ENCODE assay signal across 1 cellular context in the genomic region with DNA sequence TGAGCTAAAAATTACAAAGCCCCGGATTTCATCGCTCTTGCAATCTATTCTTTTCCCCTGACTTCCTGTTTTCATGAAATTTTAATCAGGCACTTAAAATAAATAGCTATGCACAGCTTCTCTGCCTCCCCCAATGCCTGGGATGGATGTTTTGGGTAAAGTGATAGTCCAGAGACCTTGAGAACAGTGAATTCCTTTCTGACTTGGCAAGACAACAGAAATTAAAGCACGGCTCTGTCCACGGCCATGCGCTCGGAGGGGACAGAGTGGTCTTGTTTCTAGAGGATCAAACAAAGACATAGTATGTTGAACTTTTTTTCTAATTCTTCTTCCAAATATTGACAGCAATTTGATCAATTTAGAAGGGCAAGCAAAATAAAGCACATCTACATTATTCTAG.
TF ChIP-seq lines count a peak whose summit lies in the region.

No MANE protein-coding gene starts in this region.

TF ChIP-seq in GM23338, 12 proteins besides CTCF, POLR2A, EP300 and RAD21 (continued from another document):
- no peak for TF ChIP-seq STAT1 (IDR thresholded peaks at IDR 0.05; ENCODE audit: unreplicated experiment)
- TF ChIP-seq EZH2 (IDR thresholded peaks at IDR 0.05; ENCODE audit: low read depth, unreplicated experiment), result no peak
- TF ChIP-seq EZH2phosphoT487 (IDR thresholded peaks at IDR 0.05; ENCODE audit: unreplicated experiment), result no peak
- no peak for TF ChIP-seq CREB1 (CRISPR knock-in tag; IDR thresholded peaks at IDR 0.05; ENCODE audit: low read depth)
- TF ChIP-seq, protein P1, sequence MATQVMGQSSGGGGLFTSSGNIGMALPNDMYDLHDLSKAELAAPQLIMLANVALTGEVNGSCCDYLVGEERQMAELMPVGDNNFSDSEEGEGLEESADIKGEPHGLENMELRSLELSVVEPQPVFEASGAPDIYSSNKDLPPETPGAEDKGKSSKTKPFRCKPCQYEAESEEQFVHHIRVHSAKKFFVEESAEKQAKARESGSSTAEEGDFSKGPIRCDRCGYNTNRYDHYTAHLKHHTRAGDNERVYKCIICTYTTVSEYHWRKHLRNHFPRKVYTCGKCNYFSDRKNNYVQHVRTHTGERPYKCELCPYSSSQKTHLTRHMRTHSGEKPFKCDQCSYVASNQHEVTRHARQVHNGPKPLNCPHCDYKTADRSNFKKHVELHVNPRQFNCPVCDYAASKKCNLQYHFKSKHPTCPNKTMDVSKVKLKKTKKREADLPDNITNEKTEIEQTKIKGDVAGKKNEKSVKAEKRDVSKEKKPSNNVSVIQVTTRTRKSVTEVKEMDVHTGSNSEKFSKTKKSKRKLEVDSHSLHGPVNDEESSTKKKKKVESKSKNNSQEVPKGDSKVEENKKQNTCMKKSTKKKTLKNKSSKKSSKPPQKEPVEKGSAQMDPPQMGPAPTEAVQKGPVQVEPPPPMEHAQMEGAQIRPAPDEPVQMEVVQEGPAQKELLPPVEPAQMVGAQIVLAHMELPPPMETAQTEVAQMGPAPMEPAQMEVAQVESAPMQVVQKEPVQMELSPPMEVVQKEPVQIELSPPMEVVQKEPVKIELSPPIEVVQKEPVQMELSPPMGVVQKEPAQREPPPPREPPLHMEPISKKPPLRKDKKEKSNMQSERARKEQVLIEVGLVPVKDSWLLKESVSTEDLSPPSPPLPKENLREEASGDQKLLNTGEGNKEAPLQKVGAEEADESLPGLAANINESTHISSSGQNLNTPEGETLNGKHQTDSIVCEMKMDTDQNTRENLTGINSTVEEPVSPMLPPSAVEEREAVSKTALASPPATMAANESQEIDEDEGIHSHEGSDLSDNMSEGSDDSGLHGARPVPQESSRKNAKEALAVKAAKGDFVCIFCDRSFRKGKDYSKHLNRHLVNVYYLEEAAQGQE (IDR thresholded peaks at IDR 0.05; ENCODE audit: unreplicated experiment), result no peak
- no peak for TF ChIP-seq ZNF114 (CRISPR knock-in tag; IDR thresholded peaks at IDR 0.05)
- no peak for TF ChIP-seq ZNF331 (CRISPR knock-in tag; IDR thresholded peaks at IDR 0.05; ENCODE audit: low read depth)
- TF ChIP-seq JUNB (IDR thresholded peaks at IDR 0.05; ENCODE audit: unreplicated experiment), result no peak
- no peak for TF ChIP-seq NANOG (IDR thresholded peaks at IDR 0.05; ENCODE audit: borderline replicate concordance)
- TF ChIP-seq, protein P2, sequence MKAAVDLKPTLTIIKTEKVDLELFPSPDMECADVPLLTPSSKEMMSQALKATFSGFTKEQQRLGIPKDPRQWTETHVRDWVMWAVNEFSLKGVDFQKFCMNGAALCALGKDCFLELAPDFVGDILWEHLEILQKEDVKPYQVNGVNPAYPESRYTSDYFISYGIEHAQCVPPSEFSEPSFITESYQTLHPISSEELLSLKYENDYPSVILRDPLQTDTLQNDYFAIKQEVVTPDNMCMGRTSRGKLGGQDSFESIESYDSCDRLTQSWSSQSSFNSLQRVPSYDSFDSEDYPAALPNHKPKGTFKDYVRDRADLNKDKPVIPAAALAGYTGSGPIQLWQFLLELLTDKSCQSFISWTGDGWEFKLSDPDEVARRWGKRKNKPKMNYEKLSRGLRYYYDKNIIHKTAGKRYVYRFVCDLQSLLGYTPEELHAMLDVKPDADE (IDR thresholded peaks at IDR 0.05), result no peak
